Comparison of ENCODE assay signal across 8 cellular contexts in genomic region chr4:175891863-175892262, GRCh38.
DNase-seq lines count a peak whose midpoint lies in the region; ATAC-seq, FAIRE-seq and TF ChIP-seq lines count a peak whose summit lies in the region.

No MANE protein-coding gene starts in this region.

- DNase-seq in NCI-H446 treated with DMSO at 0.1 percent for 48 hours (lab: John Stamatoyannopoulos, UW) = peak; percentile 88
- DNase-seq in esophagus muscularis mucosa (ENCODE audit: extremely low spot score) = no peak
- DNase-seq in upper lobe of right lung = no peak
- DNase-seq in stimulated activated CD4-positive, alpha-beta T cell treated with anti-CD3 and anti-CD28 coated beads, Interleukin-2, amount 100 ng/mL, for 48 hours = no peak
- no peak for DNase-seq in gastrocnemius medialis
- no peak for DNase-seq in activated naive CD4-positive, alpha-beta T cell treated with Interleukin-2 at 50 U/mL for 16 hours

- peak; percentile 95 for FAIRE-seq in A204.1 (lab: Jason Lieb, UNC)

- TF ChIP-seq CTCF in esophagus muscularis mucosa (IDR thresholded peaks at IDR 0.05) = peak; percentile 23 to 44 (median 29)
- TF ChIP-seq CTCF in upper lobe of right lung (IDR thresholded peaks at IDR 0.05) = peak; percentile 26
- TF ChIP-seq CTCF in gastrocnemius medialis (IDR thresholded peaks at IDR 0.05 in 4 of 5, conservative IDR thresholded peaks at IDR 0.05 in 1 of 5) = no peak

- H3K36me3 ChIP-seq in esophagus muscularis mucosa (no peaks in the 10 kb centered on the region), upper lobe of right lung (no peaks in the 10 kb centered on the region), gastrocnemius medialis (no peaks in the 10 kb centered on the region)

- H3K27ac ChIP-seq in esophagus muscularis mucosa (replicated peaks in 1 of 4) (peak overlapping the region in 2 of 4 donors; percentile 8 to 10), upper lobe of right lung (no peak overlapping the region), gastrocnemius medialis (no peak overlapping the region)

- 26% methylated on average over 2 of the region's 2 CpGs for WGBS in esophagus muscularis mucosa

- H3K27me3 ChIP-seq in esophagus muscularis mucosa = no peaks in the 10 kb centered on the region
- H3K27me3 ChIP-seq in upper lobe of right lung = no peaks in the 10 kb centered on the region
- no peaks in the 10 kb centered on the region for H3K27me3 ChIP-seq in gastrocnemius medialis

- H3K4me1 ChIP-seq in esophagus muscularis mucosa (peaks cover 0 to 16% (median 6%) of the 10 kb centered on the region in 4 donors), upper lobe of right lung (no peaks in the 10 kb centered on the region), gastrocnemius medialis (no peaks in the 10 kb centered on the region)

- ATAC-seq in GM18868 (IDR thresholded peaks at IDR 0.05; ENCODE audit: unreplicated experiment) (peak; percentile 61), upper lobe of right lung (peak; percentile 65), gastrocnemius medialis (no peak)

- in situ Hi-C loops in gastrocnemius medialis (cut with MboI; ENCODE audit: low sequenced_read_pairs in 4 of 4) = loop anchor here in 1 of 4 donors (25.0 kb wide), 1 partner anchor 330 kb away; no protein-coding TSS in a partner anchor

- H3K4me3 ChIP-seq in esophagus muscularis mucosa (no peak overlapping the region), upper lobe of right lung (no peak overlapping the region), gastrocnemius medialis (no peak overlapping the region)

- TF ChIP-seq EP300 in esophagus muscularis mucosa (IDR thresholded peaks at IDR 0.05) = no peak

- intact Hi-C loops in esophagus muscularis mucosa (cut with DNase I) (loop anchor here (5.0 to 10.0 kb wide), 2 partner anchors 187 to 330 kb away; no protein-coding TSS in a partner anchor), upper lobe of right lung (cut with DNase I) (no loop called here), gastrocnemius medialis (cut with DNase I; ENCODE audit: low total_unique reads) (no loop called here)

- peaks cover 0 to 6% (median 0%) of the 10 kb centered on the region in 4 donors for H3K9me3 ChIP-seq in esophagus muscularis mucosa
- H3K9me3 ChIP-seq in upper lobe of right lung = no peaks in the 10 kb centered on the region
- no peaks in the 10 kb centered on the region for H3K9me3 ChIP-seq in gastrocnemius medialis

- no peak for TF ChIP-seq POLR2A in esophagus muscularis mucosa (IDR thresholded peaks at IDR 0.05; ENCODE audit: low read depth)
- TF ChIP-seq POLR2A in gastrocnemius medialis (IDR thresholded peaks at IDR 0.05) = no peak

Comparison
In these comparisons a context has a peak if more than half of its experiments do, and no peak if none do; other contexts are left out.
1. ATAC-seq: peak in GM18868 (single experiment) and upper lobe of right lung (single experiment); none in gastrocnemius medialis (0 of 2).
2. CTCF ChIP-seq: peak in esophagus muscularis mucosa (3 of 3) and upper lobe of right lung (single experiment); none in gastrocnemius medialis (0 of 5).